ENCODE assay signal across 18 cellular contexts in the genomic region with DNA sequence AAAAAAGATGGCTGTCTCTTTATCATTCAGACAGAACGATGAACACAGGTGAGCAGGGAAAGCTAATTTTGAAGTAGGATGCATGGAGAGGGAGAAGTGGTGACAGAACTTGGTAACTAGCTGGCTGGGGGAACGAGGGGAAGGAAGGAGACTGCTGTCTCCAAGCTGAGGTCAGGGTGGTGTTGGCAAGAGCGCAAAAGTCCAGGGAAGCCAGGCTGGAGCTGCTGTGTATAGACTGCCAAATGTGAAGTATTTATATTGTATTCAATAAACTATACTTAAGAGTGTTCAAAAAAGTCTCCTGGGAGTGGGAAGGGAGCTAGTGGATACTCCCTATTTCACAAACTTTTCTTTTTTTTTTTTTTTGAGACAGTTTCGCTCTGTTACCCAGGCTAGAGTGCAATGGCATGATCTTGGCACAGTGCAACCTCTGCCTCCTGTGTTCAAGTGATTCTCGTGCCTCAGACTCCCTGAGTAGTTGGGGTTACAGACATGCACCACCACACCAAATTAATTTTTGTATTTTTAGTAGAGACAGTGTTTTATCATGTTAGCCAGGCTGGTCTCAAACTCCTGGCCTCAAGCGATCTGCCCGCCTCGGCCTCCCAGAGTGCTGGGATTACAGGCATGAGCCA. TPM values are rescaled to one million over a fixed set of nuclear protein-coding genes. Genes with fewer than 3 reads are reported as not detected.
"Had no signal": no experiment of that assay in that cellular context is flagged by ENCODE, and none has a peak within 500 bp of the region (broad histone marks: within the 10 kb centered on the region; RNA-seq: fewer than 3 reads in every experiment).

No MANE protein-coding gene starts in this region.

- H3K9me3 Mint-ChIP-seq: nephron; stimulated activated naive CD8-positive, alpha-beta T cell treated with anti-CD3 and anti-CD28 coated beads, Interleukin-15, amount 100 ng/mL, for 72 hours had no signal

- H3K27me3 ChIP-seq: brain microvascular endothelial cell, colonic mucosa, gastrocnemius medialis, suprapubic skin, upper lobe of left lung had no signal

- ATAC-seq: gastrocnemius medialis; stimulated activated naive CD8-positive, alpha-beta T cell treated with anti-CD3 and anti-CD28 coated beads, Interleukin-15, amount 100 ng/mL, for 72 hours had no signal

- H3K9me3 ChIP-seq: colonic mucosa, gastrocnemius medialis, suprapubic skin, upper lobe of left lung had no signal

- H3K27me3 Mint-ChIP-seq: stimulated activated naive CD8-positive, alpha-beta T cell treated with anti-CD3 and anti-CD28 coated beads, Interleukin-15, amount 100 ng/mL, for 72 hours had no signal

- H3K4me3 Mint-ChIP-seq: nephron; stimulated activated naive CD8-positive, alpha-beta T cell treated with anti-CD3 and anti-CD28 coated beads, Interleukin-15, amount 100 ng/mL, for 72 hours had no signal

- H3K4me1 Mint-ChIP-seq: nephron had no signal

- H3K36me3 ChIP-seq: colonic mucosa had no signal

- DNase-seq: activated CD4-positive, CD25-positive, alpha-beta regulatory T cell; brain microvascular endothelial cell; central memory CD4-positive, alpha-beta T cell; colonic mucosa; erythroblast; gastrocnemius medialis; midbrain; nucleus accumbens; stimulated activated CD4-positive, alpha-beta T cell treated with anti-CD3 and anti-CD28 coated beads, Interleukin-2, amount 100 ng/mL, for 48 hours; stimulated activated naive CD8-positive, alpha-beta T cell treated with anti-CD3 and anti-CD28 coated beads, Interleukin-15, amount 100 ng/mL, for 72 hours; upper lobe of left lung had no signal

- H3K4me3 ChIP-seq: colonic mucosa, gastrocnemius medialis, suprapubic skin, upper lobe of left lung had no signal

- H3K4me1 ChIP-seq: colonic mucosa, gastrocnemius medialis, suprapubic skin, upper lobe of left lung had no signal

- H3K27ac ChIP-seq: brain microvascular endothelial cell, colonic mucosa, gastrocnemius medialis, suprapubic skin, upper lobe of left lung had no signal

RNA-seq across cellular contexts. Expression of a gene that starts 8.6 kb away (rescaled TPM):
- total RNA-seq: aorta, colonic mucosa, gastrocnemius medialis, lung microvascular endothelial cell, renal cortical epithelial cell, skeletal muscle tissue, suprapubic skin had no signal
- polyA plus RNA-seq: aorta, keratinocyte had no signal

RNA-seq across cellular contexts. Expression of a gene that starts 13.9 kb away (rescaled TPM):
- total RNA-seq: gastrocnemius medialis, lung microvascular endothelial cell, renal cortical epithelial cell, skeletal muscle tissue, suprapubic skin had no signal
- polyA plus RNA-seq: aorta, keratinocyte had no signal
